In genomic region chr2:3462493-3463104, GRCh38 we compare ENCODE assay signal across 11 cellular contexts. TPM values are rescaled to one million over a fixed set of nuclear protein-coding genes. Genes with fewer than 3 reads are reported as not detected.
DNase-seq lines count a peak whose midpoint lies in the region; ATAC-seq and TF ChIP-seq lines count a peak whose summit lies in the region.
"Had no signal": no experiment of that assay in that cellular context is flagged by ENCODE, and none has a peak within 500 bp of the region (broad histone marks: within the 10 kb centered on the region; RNA-seq: fewer than 3 reads in every experiment).

No MANE protein-coding gene starts in this region.

- no peak overlapping the region for H3K27ac ChIP-seq in CD4-positive, alpha-beta T cell (ENCODE audit: low read depth, low read length)

- intact Hi-C loops in CD4-positive, alpha-beta T cell (cut with DNase I, micrococcal nuclease): loop anchor here (1.0 to 5.0 kb wide), 3 partner anchors 40 to 1340 kb away; no protein-coding TSS in a partner anchor

- H3K27me3 ChIP-seq in CD4-positive, alpha-beta T cell (ENCODE audit: control insufficient read depth, insufficient read depth, low read length): no peaks in the 10 kb centered on the region

- no peaks in the 10 kb centered on the region for H3K9me3 ChIP-seq in CD4-positive, alpha-beta T cell (ENCODE audit: control insufficient read depth, low read length)

- H3K36me3 Mint-ChIP-seq in CD4-positive, alpha-beta T cell (ENCODE audit: low read depth): peaks cover 65% of the 10 kb centered on the region

- no peaks in the 10 kb centered on the region for H3K27me3 Mint-ChIP-seq in CD4-positive, alpha-beta T cell
- H3K27me3 Mint-ChIP-seq: CD8-positive, alpha-beta memory T cell had no signal

- H3K4me1 Mint-ChIP-seq in CD4-positive, alpha-beta T cell (ENCODE audit: low read depth): peaks cover 13% of the 10 kb centered on the region

- peak; percentile 35 for TF ChIP-seq CTCF in CD4-positive, alpha-beta T cell (IDR thresholded peaks at IDR 0.05)

- H3K27ac Mint-ChIP-seq in CD4-positive, alpha-beta T cell: peak overlapping the region; percentile 56

- peak; percentile 11 for ATAC-seq in CD4-positive, alpha-beta T cell (ENCODE audit: poor library complexity)
- peak; percentile 13 for ATAC-seq in GM19395 (IDR thresholded peaks at IDR 0.05; ENCODE audit: unreplicated experiment)

- POLR2A ChIA-PET in CD4-positive, alpha-beta T cell (lab: Charles Lee): no interaction called here

- no peak for DNase-seq in CD4-positive, alpha-beta T cell
- DNase-seq in NAMALWA (ENCODE audit: low spot score): peak; percentile 20
- DNase-seq in mesenteric fat pad (ENCODE audit: low spot score): peak; percentile 72
- no peak for DNase-seq in OCI-M1 (lab: John Stamatoyannopoulos, UW)
- DNase-seq in anterior cingulate cortex (lab: John Stamatoyannopoulos, UW): no peak
- no peak for DNase-seq in NCI-H2029 (lab: John Stamatoyannopoulos, UW)
- DNase-seq in NCI-H128 (lab: John Stamatoyannopoulos, UW; ENCODE audit: unreplicated experiment): no peak
- DNase-seq: NCI-H1436 treated with DMSO at 0.1 percent for 48 hours had no signal

- H3K9me3 Mint-ChIP-seq in CD4-positive, alpha-beta T cell: no peaks in the 10 kb centered on the region
- H3K9me3 Mint-ChIP-seq: stimulated activated effector memory CD8-positive, alpha-beta T cell treated with anti-CD3 and anti-CD28 coated beads, Interleukin-12 subunit alpha, Interleukin-12 subunit beta, amount 100 ng/mL, for 72 hours had no signal

- H3K4me3 Mint-ChIP-seq in CD4-positive, alpha-beta T cell: no peak overlapping the region
- H3K4me3 Mint-ChIP-seq: CD8-positive, alpha-beta memory T cell had no signal

- CTCF ChIA-PET in CD4-positive, alpha-beta T cell (lab: Charles Lee): interaction anchor here (1.0 kb wide), 2 partner anchors 39 to 48 kb away, joined by 3 to 4 read pairs; no protein-coding TSS in a partner anchor

RNA-seq across cellular contexts. Expression of gene ADI1, which starts 56.7 kb away (rescaled TPM):
- total RNA-seq in CD4-positive, alpha-beta T cell: 10 to 100 TPM; 28.4 to 30.2 TPM
- 63.6 TPM for total RNA-seq in mesenteric fat pad

Comparison
In these comparisons a context has a peak if more than half of its experiments do, and no peak if none do; other contexts are left out.
1. DNase-seq: peak in NAMALWA (single experiment) and mesenteric fat pad (single experiment); none in CD4-positive, alpha-beta T cell (0 of 10), OCI-M1 (single experiment), anterior cingulate cortex (0 of 58), NCI-H2029 (single experiment) and NCI-H128 (single experiment).